In the genomic region with DNA sequence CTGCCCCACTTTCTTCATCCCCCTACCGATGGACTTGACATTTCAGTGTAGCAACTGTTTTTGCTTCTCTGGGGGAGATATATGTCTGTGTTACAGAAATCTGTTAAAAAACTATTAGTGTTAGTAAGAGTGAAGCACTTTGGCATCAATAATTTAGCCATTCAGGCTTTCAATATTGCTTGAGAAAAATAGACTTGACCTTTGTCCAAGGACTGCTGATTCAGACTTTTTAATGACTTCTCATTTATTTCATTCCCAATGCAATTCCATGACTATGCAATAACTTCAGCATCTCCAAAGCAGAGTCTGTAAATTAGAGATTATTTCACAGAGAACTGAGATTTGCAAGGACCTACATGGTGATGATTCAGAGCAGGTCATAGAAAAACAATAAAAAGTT, we compare ENCODE assay signal across 25 cellular contexts.
"Had no signal": no experiment of that assay in that cellular context is flagged by ENCODE, and none has a peak within 500 bp of the region (broad histone marks: within the 10 kb centered on the region; RNA-seq: fewer than 3 reads in every experiment).

No MANE protein-coding gene starts in this region.

- ATAC-seq: esophagus mucosa, foreskin keratinocyte, gastrocnemius medialis, heart right ventricle, left cardiac atrium, left lung, left ventricle myocardium superior, lower lobe of right lung, mucosa of descending colon had no signal

- H3K4me3 ChIP-seq: coronary artery, dorsolateral prefrontal cortex, esophagus squamous epithelium, gastrocnemius medialis, heart right ventricle, left lung, lower lobe of right lung, mucosa of descending colon had no signal

- H3K27me3 ChIP-seq: dorsolateral prefrontal cortex, foreskin keratinocyte, gastrocnemius medialis, heart right ventricle, left lung had no signal

- H3K4me1 Mint-ChIP-seq: mesothelial cell of epicardium had no signal

- H3K4me1 ChIP-seq: esophagus squamous epithelium, foreskin keratinocyte, gastrocnemius medialis, heart right ventricle, left lung, lower lobe of right lung had no signal

- H3K27ac ChIP-seq: coronary artery, dorsolateral prefrontal cortex, epithelial cell of prostate, esophagus squamous epithelium, foreskin keratinocyte, gastrocnemius medialis, heart right ventricle, left lung, lower lobe of right lung had no signal

- DNase-seq: dermis blood vessel endothelial cell; dorsolateral prefrontal cortex; effector CD4-positive, alpha-beta T cell; effector memory CD4-positive, alpha-beta T cell; erythroblast; esophagus squamous epithelium; foreskin keratinocyte; gastrocnemius medialis; glutamatergic neuron; head of caudate nucleus; heart right ventricle; hippocampal formation; left cardiac atrium; left lung; left ventricle myocardium superior; lower lobe of right lung; mesenchymal stem cell; mucosa of descending colon had no signal

- FAIRE-seq: colon, islet of Langerhans, keratinocyte had no signal

- H3K27ac Mint-ChIP-seq: mesothelial cell of epicardium had no signal

- H3K36me3 ChIP-seq: esophagus squamous epithelium, gastrocnemius medialis, heart right ventricle, left lung, lower lobe of right lung had no signal

- H3K4me3 Mint-ChIP-seq: mesothelial cell of epicardium had no signal

- H3K9me3 ChIP-seq: esophagus squamous epithelium, gastrocnemius medialis, lower lobe of right lung, mucosa of descending colon had no signal

- H3K36me3 Mint-ChIP-seq: mesothelial cell of epicardium had no signal
